In the genomic region with DNA sequence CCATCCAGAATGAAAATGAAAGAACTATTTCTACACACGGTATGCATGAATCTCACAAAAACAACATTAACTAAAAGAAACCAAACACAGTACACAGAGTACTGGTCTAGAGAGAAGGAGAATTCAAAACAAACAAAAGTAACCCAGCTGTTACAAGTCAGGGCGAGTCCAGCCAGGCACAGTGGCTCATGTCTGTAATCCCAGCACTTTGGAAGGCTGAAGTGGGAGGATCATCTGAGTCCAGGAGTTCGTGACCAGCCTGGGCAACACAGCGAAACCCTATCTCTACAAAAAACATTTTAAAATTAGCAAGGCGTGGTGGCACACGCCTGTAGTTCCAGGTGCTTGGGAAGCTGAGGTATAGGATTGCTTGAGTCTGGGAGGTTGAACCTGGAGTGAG, we compare ENCODE assay signal across 10 cellular contexts. TPM values are rescaled to one million over a fixed set of nuclear protein-coding genes. Genes with fewer than 3 reads are reported as not detected.
A peak's percentile ranks its signal among the peaks of the same experiment; 100 is the strongest.
DNase-seq lines count a peak whose midpoint lies in the region; ATAC-seq and TF ChIP-seq lines count a peak whose summit lies in the region.
"Had no signal": no experiment of that assay in that cellular context is flagged by ENCODE, and none has a peak within 500 bp of the region (broad histone marks: within the 10 kb centered on the region; RNA-seq: fewer than 3 reads in every experiment).

No MANE protein-coding gene starts in this region.

- H3K27ac Mint-ChIP-seq in CD8-positive, alpha-beta T cell = peak overlapping the region; percentile 99
- peak overlapping the region; percentile 98 for H3K27ac Mint-ChIP-seq in central memory CD8-positive, alpha-beta T cell (ENCODE audit: low read depth)
- peak overlapping the region; percentile 24 for H3K27ac Mint-ChIP-seq in neural crest cell (ENCODE audit: unreplicated experiment)

- peaks cover 51% of the 10 kb centered on the region for H3K4me1 Mint-ChIP-seq in CD8-positive, alpha-beta T cell (ENCODE audit: low read depth)
- peaks cover 38% of the 10 kb centered on the region for H3K4me1 Mint-ChIP-seq in central memory CD8-positive, alpha-beta T cell
- H3K4me1 Mint-ChIP-seq in neural crest cell = peaks cover 31% of the 10 kb centered on the region

- H3K27me3 Mint-ChIP-seq in CD8-positive, alpha-beta T cell (ENCODE audit: low read depth) = no peaks in the 10 kb centered on the region
- no peaks in the 10 kb centered on the region for H3K27me3 Mint-ChIP-seq in central memory CD8-positive, alpha-beta T cell
- no peaks in the 10 kb centered on the region for H3K27me3 Mint-ChIP-seq in neural crest cell (ENCODE audit: low read depth)

- H3K9me3 Mint-ChIP-seq in CD8-positive, alpha-beta T cell = no peaks in the 10 kb centered on the region
- no peaks in the 10 kb centered on the region for H3K9me3 Mint-ChIP-seq in central memory CD8-positive, alpha-beta T cell
- no peaks in the 10 kb centered on the region for H3K9me3 Mint-ChIP-seq in neural crest cell

- no peaks in the 10 kb centered on the region for H3K27me3 ChIP-seq in CD8-positive, alpha-beta T cell (ENCODE audit: insufficient read depth, low read length)

- peaks cover 14% of the 10 kb centered on the region for H3K36me3 ChIP-seq in CD8-positive, alpha-beta T cell (ENCODE audit: insufficient read depth, low read length)

- DNase-seq in CD8-positive, alpha-beta T cell = no peak
- DNase-seq in LHCN-M2 (ENCODE audit: low read depth) = peak; percentile 69
- no peak for DNase-seq in central memory CD8-positive, alpha-beta T cell (ENCODE audit: low spot score in 2 of 2)
- DNase-seq in neural crest cell (ENCODE audit: low read depth, low spot score) = no peak
- DNase-seq in NCI-H2227 (lab: John Stamatoyannopoulos, UW; ENCODE audit: unreplicated experiment) = no peak
- DNase-seq: GDM1, NCI-H226 had no signal

- CTCF ChIA-PET in CD8-positive, alpha-beta T cell (lab: Charles Lee) = interaction anchor here (0.6 to 4.7 kb wide), 7 partner anchors 13 to 177 kb away, joined by 3 to 90 read pairs (median 25); a partner anchor contains a TSS

- peaks cover 31% of the 10 kb centered on the region for H3K4me1 ChIP-seq in CD8-positive, alpha-beta T cell (ENCODE audit: insufficient read depth, low read length)

- ATAC-seq in CD8-positive, alpha-beta T cell = no peak
- no peak for ATAC-seq in central memory CD8-positive, alpha-beta T cell (replicated peaks; ENCODE audit: extremely low read depth, poor library complexity, severe bottlenecking)
- ATAC-seq in HG02588 (IDR thresholded peaks at IDR 0.05; ENCODE audit: unreplicated experiment) (no peak), HG03342 (IDR thresholded peaks at IDR 0.05; ENCODE audit: unreplicated experiment) (no peak), HG02610 (IDR thresholded peaks at IDR 0.05; ENCODE audit: unreplicated experiment) (no peak)

- H3K9me3 ChIP-seq in CD8-positive, alpha-beta T cell (ENCODE audit: low read length) = no peaks in the 10 kb centered on the region

- POLR2A ChIA-PET in CD8-positive, alpha-beta T cell (lab: Charles Lee) = interaction anchor here (2.1 to 3.6 kb wide), 8 partner anchors 8 to 135 kb away, joined by 8 to 46 read pairs (median 15); a partner anchor contains a TSS

- intact Hi-C loops in CD8-positive, alpha-beta T cell (cut with DNase I, micrococcal nuclease) = loop anchor here in 1 of 2 experiments (10.0 kb wide), 1 partner anchor 54 kb away; no protein-coding TSS in a partner anchor

- TF ChIP-seq CTCF in CD8-positive, alpha-beta T cell (IDR thresholded peaks at IDR 0.05) = no peak
- no peak for TF ChIP-seq CTCF in neural crest cell (conservative IDR thresholded peaks at IDR 0.05)

- peaks cover 36% of the 10 kb centered on the region for H3K36me3 Mint-ChIP-seq in CD8-positive, alpha-beta T cell
- H3K36me3 Mint-ChIP-seq in central memory CD8-positive, alpha-beta T cell (ENCODE audit: insufficient read depth) = peaks cover 26% of the 10 kb centered on the region
- peaks cover 13% of the 10 kb centered on the region for H3K36me3 Mint-ChIP-seq in neural crest cell (ENCODE audit: low read depth)

- peak overlapping the region; percentile 94 for H3K27ac ChIP-seq in CD8-positive, alpha-beta T cell (ENCODE audit: low read depth, low read length)

- H3K4me3 Mint-ChIP-seq in CD8-positive, alpha-beta T cell = peak overlapping the region; percentile 99
- H3K4me3 Mint-ChIP-seq in central memory CD8-positive, alpha-beta T cell = peak overlapping the region; percentile 97
- peak overlapping the region; percentile 99 for H3K4me3 Mint-ChIP-seq in neural crest cell

- H3K4me3 ChIP-seq in CD8-positive, alpha-beta T cell (ENCODE audit: low read depth, low read length) = no peak overlapping the region

RNA-seq across cellular contexts. Expression of a gene that starts 1.7 kb away (rescaled TPM):
- 10 to 100 TPM; 75.9 to 79.0 TPM for total RNA-seq in CD8-positive, alpha-beta T cell
- 177 and 182 TPM in 2 replicates for total RNA-seq in LHCN-M2 (2014; rRNA removed)
- 134 TPM for polyA plus RNA-seq in LHCN-M2 (2012)
- 114 and 118 TPM in 2 replicates for total RNA-seq in neural crest cell

RNA-seq across cellular contexts. Expression of a gene that starts 27.6 kb away (rescaled TPM):
- total RNA-seq in CD8-positive, alpha-beta T cell = 1 to 10 TPM; 1.6 to 2.4 TPM
- total RNA-seq in LHCN-M2 (2014; rRNA removed) = 1.4 and 1.6 TPM in 2 replicates
- polyA plus RNA-seq in LHCN-M2 (2012) = 0.35 TPM
- total RNA-seq in neural crest cell = 5.3 and 6.5 TPM in 2 replicates

RNA-seq across cellular contexts. Expression of a gene that starts 34.8 kb away (rescaled TPM):
- 10 to 100 TPM; 28.1 to 31.9 TPM for total RNA-seq in CD8-positive, alpha-beta T cell
- 0.06 and 0.13 TPM in 2 replicates for total RNA-seq in LHCN-M2 (2014; rRNA removed)
- 0.16 TPM for polyA plus RNA-seq in LHCN-M2 (2012)
- total RNA-seq in neural crest cell = 1.0 and 1.6 TPM in 2 replicates

Comparison
In these comparisons a context has a peak if more than half of its experiments do, and no peak if none do; other contexts are left out.
1. H3K27ac Mint-ChIP-seq: peak in every context shown above with its lines; median percentile 99 in CD8-positive, alpha-beta T cell; 98 in central memory CD8-positive, alpha-beta T cell; 24 in neural crest cell.
2. RNA of a gene that starts 34.8 kb away (total RNA-seq): 28.1 to 31.9 TPM in CD8-positive, alpha-beta T cell; 1.0 to 1.6 TPM in neural crest cell and 0.06 to 0.13 TPM in LHCN-M2; every median in the first group is over 10 times any median in the second.
3. Peak in every context shown above with its lines, with median percentiles within 50 percentile points of each other: H3K4me3 Mint-ChIP-seq.